Comparison of ENCODE assay signal across 26 cellular contexts in genomic region chr11:28460348-28460747, GRCh38.
"Had no signal": no experiment of that assay in that cellular context is flagged by ENCODE, and none has a peak within 500 bp of the region (broad histone marks: within the 10 kb centered on the region; RNA-seq: fewer than 3 reads in every experiment).

No MANE protein-coding gene starts in this region.

- H3K36me3 Mint-ChIP-seq: activated naive CD8-positive, alpha-beta T cell treated with anti-CD3 and anti-CD28 coated beads, Interleukin-2, amount 10 ng/mL, durations not matched to agents 7 days and 5 days; immature natural killer cell; naive thymus-derived CD4-positive, alpha-beta T cell; WTC11 had no signal

- DNase-seq: activated CD4-positive, alpha-beta T cell treated with anti-CD3 and anti-CD28 coated beads for 36 hours; activated CD4-positive, alpha-beta T cell treated with anti-CD3 and anti-CD28 coated beads, Interleukin-2, amount 50 U/mL, for 48 hours; activated CD8-positive, alpha-beta memory T cell treated with anti-CD3 and anti-CD28 coated beads, Interleukin-2, amount 50 U/mL, for 48 hours; activated effector memory CD4-positive, alpha-beta T cell treated with Interleukin-2 at 50 U/mL for 16 hours; activated naive CD4-positive, alpha-beta T cell treated with anti-CD3 and anti-CD28 coated beads for 36 hours; activated naive CD8-positive, alpha-beta T cell treated with anti-CD3 and anti-CD28 coated beads, Interleukin-2, amount 10 ng/mL, durations not matched to agents 7 days and 5 days; activated T-cell treated with anti-CD3 and anti-CD28 coated beads, Interleukin-2, amount 50 U/mL, for 48 hours; amniotic stem cell; effector CD8-positive, alpha-beta T cell; foreskin keratinocyte; immature natural killer cell; kidney glomerular epithelial cell; left lung; naive thymus-derived CD4-positive, alpha-beta T cell; ovary; stimulated activated CD4-positive, alpha-beta T cell treated with anti-CD3 and anti-CD28 coated beads, Interleukin-1b, Interleukin-23, amount 100 ng/mL, for 48 hours; T1000; tibial artery had no signal

- H3K9me3 ChIP-seq: ovary, prostate gland, right atrium auricular region, tibial artery had no signal

- H3K4me1 Mint-ChIP-seq: activated CD4-positive, alpha-beta T cell treated with anti-CD3 and anti-CD28 coated beads for 36 hours; activated naive CD8-positive, alpha-beta T cell treated with anti-CD3 and anti-CD28 coated beads, Interleukin-2, amount 10 ng/mL, durations not matched to agents 7 days and 5 days; immature natural killer cell; WTC11 had no signal

- H3K4me3 ChIP-seq: left lung, lung, ovary, prostate gland, right atrium auricular region, tibial artery had no signal

- H3K9me3 Mint-ChIP-seq: activated naive CD4-positive, alpha-beta T cell treated with anti-CD3 and anti-CD28 coated beads for 36 hours; stimulated activated naive CD8-positive, alpha-beta T cell treated with anti-CD3 and anti-CD28 coated beads, Interleukin-15, Interleukin-2, amounts not matched to agents 100 ng/mL and 50 ng/mL, for 24 hours; T-helper 1 cell treated with Interleukin-12 subunit alpha and Interleukin-12 subunit beta and Interleukin-4 antibody, amounts not matched to agents 30 μg/mL and 1 μg/mL, for 36 hours; WTC11 had no signal

- H3K4me3 Mint-ChIP-seq: activated CD4-positive, alpha-beta T cell treated with anti-CD3 and anti-CD28 coated beads for 36 hours; activated naive CD4-positive, alpha-beta T cell treated with anti-CD3 and anti-CD28 coated beads for 36 hours; activated naive CD8-positive, alpha-beta T cell treated with anti-CD3 and anti-CD28 coated beads, Interleukin-2, amount 10 ng/mL, durations not matched to agents 7 days and 5 days; dendritic cell treated with granulocyte-macrophage colony-stimulating factor and Interleukin-4, amounts not matched to agents 40 ng/mL and 50 ng/mL, for 4 days; immature natural killer cell; naive thymus-derived CD4-positive, alpha-beta T cell; stimulated activated naive CD8-positive, alpha-beta T cell treated with anti-CD3 and anti-CD28 coated beads, Interleukin-15, Interleukin-2, amounts not matched to agents 100 ng/mL and 50 ng/mL, for 24 hours; T-helper 1 cell treated with Interleukin-12 subunit alpha and Interleukin-12 subunit beta and Interleukin-4 antibody, amounts not matched to agents 30 μg/mL and 1 μg/mL, for 36 hours; WTC11 had no signal

- H3K27ac Mint-ChIP-seq: activated CD4-positive, alpha-beta T cell treated with anti-CD3 and anti-CD28 coated beads for 36 hours; activated naive CD4-positive, alpha-beta T cell treated with anti-CD3 and anti-CD28 coated beads for 36 hours; activated naive CD8-positive, alpha-beta T cell treated with anti-CD3 and anti-CD28 coated beads, Interleukin-2, amount 10 ng/mL, durations not matched to agents 7 days and 5 days; dendritic cell treated with granulocyte-macrophage colony-stimulating factor and Interleukin-4, amounts not matched to agents 40 ng/mL and 50 ng/mL, for 4 days; immature natural killer cell; naive thymus-derived CD4-positive, alpha-beta T cell; stimulated activated naive CD8-positive, alpha-beta T cell treated with anti-CD3 and anti-CD28 coated beads, Interleukin-15, Interleukin-2, amounts not matched to agents 100 ng/mL and 50 ng/mL, for 24 hours; T-helper 1 cell treated with Interleukin-12 subunit alpha and Interleukin-12 subunit beta and Interleukin-4 antibody, amounts not matched to agents 30 μg/mL and 1 μg/mL, for 36 hours; WTC11 had no signal

- H3K27me3 Mint-ChIP-seq: activated CD4-positive, alpha-beta T cell treated with anti-CD3 and anti-CD28 coated beads for 36 hours; activated naive CD8-positive, alpha-beta T cell treated with anti-CD3 and anti-CD28 coated beads, Interleukin-2, amount 10 ng/mL, durations not matched to agents 7 days and 5 days; dendritic cell treated with granulocyte-macrophage colony-stimulating factor and Interleukin-4, amounts not matched to agents 40 ng/mL and 50 ng/mL, for 4 days; naive thymus-derived CD4-positive, alpha-beta T cell; stimulated activated naive CD8-positive, alpha-beta T cell treated with anti-CD3 and anti-CD28 coated beads, Interleukin-15, Interleukin-2, amounts not matched to agents 100 ng/mL and 50 ng/mL, for 24 hours had no signal

- H3K36me3 ChIP-seq: left lung, ovary, prostate gland, right atrium auricular region, tibial artery had no signal

- ATAC-seq: activated CD4-positive, alpha-beta T cell treated with anti-CD3 and anti-CD28 coated beads for 36 hours; esophagus mucosa; foreskin keratinocyte; left lung; naive thymus-derived CD4-positive, alpha-beta T cell; WTC11 had no signal

- H3K27ac ChIP-seq: foreskin keratinocyte, left lung, ovary, prostate gland, right atrium auricular region, tibial artery had no signal

- H3K27me3 ChIP-seq: foreskin keratinocyte, left lung, ovary, right atrium auricular region, tibial artery had no signal

- H3K4me1 ChIP-seq: foreskin keratinocyte, left lung, prostate gland, right atrium auricular region, tibial artery had no signal
